Comparison of ENCODE assay signal across 27 cellular contexts in genomic region chr7:132584796-132585494, GRCh38.
"Had no signal": no experiment of that assay in that cellular context is flagged by ENCODE, and none has a peak within 500 bp of the region (broad histone marks: within the 10 kb centered on the region; RNA-seq: fewer than 3 reads in every experiment).

No MANE protein-coding gene starts in this region.

- H3K9me3 Mint-ChIP-seq: activated naive CD4-positive, alpha-beta T cell treated with anti-CD3 and anti-CD28 coated beads, Interleukin-2, amount 10 ng/mL, durations not matched to agents 7 days and 5 days; activated T-cell treated with anti-CD3 and anti-CD28 coated beads, Interleukin-2, amount 50 U/mL, for 72 hours; mesothelial cell of epicardium; naive thymus-derived CD4-positive, alpha-beta T cell; stimulated activated effector memory CD8-positive, alpha-beta T cell treated with anti-CD3 and anti-CD28 coated beads, Interleukin-12 subunit alpha, Interleukin-12 subunit beta, amount 100 ng/mL, for 72 hours; stimulated activated naive CD8-positive, alpha-beta T cell treated with anti-CD3 and anti-CD28 coated beads, Interleukin-15, Interleukin-2, amounts not matched to agents 100 ng/mL and 50 ng/mL, for 24 hours; T-helper 2 cell treated with Interferon-gamma antibody and Interleukin-4, amounts not matched to agents 5 μg/mL and 100 μg/mL, for 36 hours had no signal

- H3K9ac ChIP-seq: parathyroid adenoma had no signal

- H3K4me3 ChIP-seq: esophagus squamous epithelium, psoas muscle, sigmoid colon, tibial artery, upper lobe of right lung had no signal

- H3K4me1 ChIP-seq: esophagus squamous epithelium, parathyroid adenoma, psoas muscle, tibial artery, upper lobe of right lung had no signal

- H3K4me3 Mint-ChIP-seq: activated naive CD4-positive, alpha-beta T cell treated with anti-CD3 and anti-CD28 coated beads, Interleukin-2, amount 10 ng/mL, durations not matched to agents 7 days and 5 days; activated T-cell treated with anti-CD3 and anti-CD28 coated beads, Interleukin-2, amount 50 U/mL, for 72 hours; mesothelial cell of epicardium; naive thymus-derived CD4-positive, alpha-beta T cell; stimulated activated effector memory CD8-positive, alpha-beta T cell treated with anti-CD3 and anti-CD28 coated beads, Interleukin-12 subunit alpha, Interleukin-12 subunit beta, amount 100 ng/mL, for 72 hours; stimulated activated naive CD8-positive, alpha-beta T cell treated with anti-CD3 and anti-CD28 coated beads, Interleukin-15, Interleukin-2, amounts not matched to agents 100 ng/mL and 50 ng/mL, for 24 hours; T-helper 2 cell treated with Interferon-gamma antibody and Interleukin-4, amounts not matched to agents 5 μg/mL and 100 μg/mL, for 36 hours had no signal

- H3K27me3 ChIP-seq: brain microvascular endothelial cell, sigmoid colon, upper lobe of right lung had no signal

- H2AFZ ChIP-seq: parathyroid adenoma had no signal

- DNase-seq: activated CD4-positive, alpha-beta T cell treated with anti-CD3 and anti-CD28 coated beads for 4 hours; activated CD4-positive, alpha-beta T cell treated with anti-CD3 and anti-CD28 coated beads, Interleukin-2, amount 50 U/mL, for 4 hours; activated CD4-positive, CD25-positive, alpha-beta regulatory T cell; activated naive CD4-positive, alpha-beta T cell treated with anti-CD3 and anti-CD28 coated beads, Interleukin-2, amount 10 ng/mL, durations not matched to agents 7 days and 5 days; activated T-cell treated with anti-CD3 and anti-CD28 coated beads for 4 hours; activated T-cell treated with anti-CD3 and anti-CD28 coated beads, Interleukin-2, amount 50 U/mL, for 72 hours; amniotic stem cell; brain microvascular endothelial cell; caudate nucleus; cortex of kidney; esophagus squamous epithelium; glutamatergic neuron; left colon; naive thymus-derived CD4-positive, alpha-beta T cell; nucleus accumbens; psoas muscle; sigmoid colon; small intestine; stimulated activated CD4-positive, alpha-beta T cell treated with anti-CD3 and anti-CD28 coated beads, Interleukin-4, amount 100 ng/mL, for 24 hours; T-helper 1 cell; tibial artery; upper lobe of right lung had no signal

- H3K27ac Mint-ChIP-seq: activated naive CD4-positive, alpha-beta T cell treated with anti-CD3 and anti-CD28 coated beads, Interleukin-2, amount 10 ng/mL, durations not matched to agents 7 days and 5 days; activated T-cell treated with anti-CD3 and anti-CD28 coated beads, Interleukin-2, amount 50 U/mL, for 72 hours; mesothelial cell of epicardium; stimulated activated effector memory CD8-positive, alpha-beta T cell treated with anti-CD3 and anti-CD28 coated beads, Interleukin-12 subunit alpha, Interleukin-12 subunit beta, amount 100 ng/mL, for 72 hours; stimulated activated naive CD8-positive, alpha-beta T cell treated with anti-CD3 and anti-CD28 coated beads, Interleukin-15, Interleukin-2, amounts not matched to agents 100 ng/mL and 50 ng/mL, for 24 hours; T-helper 2 cell treated with Interferon-gamma antibody and Interleukin-4, amounts not matched to agents 5 μg/mL and 100 μg/mL, for 36 hours had no signal

- H3K9me3 ChIP-seq: esophagus squamous epithelium, psoas muscle, sigmoid colon, tibial artery, upper lobe of right lung had no signal

- H3K79me2 ChIP-seq: parathyroid adenoma had no signal

- H3K27ac ChIP-seq: brain microvascular endothelial cell, esophagus squamous epithelium, parathyroid adenoma, psoas muscle, sigmoid colon, tibial artery, upper lobe of right lung had no signal

- H3K36me3 Mint-ChIP-seq: activated naive CD4-positive, alpha-beta T cell treated with anti-CD3 and anti-CD28 coated beads, Interleukin-2, amount 10 ng/mL, durations not matched to agents 7 days and 5 days; mesothelial cell of epicardium; naive thymus-derived CD4-positive, alpha-beta T cell; stimulated activated effector memory CD8-positive, alpha-beta T cell treated with anti-CD3 and anti-CD28 coated beads, Interleukin-12 subunit alpha, Interleukin-12 subunit beta, amount 100 ng/mL, for 72 hours had no signal

- H3K36me3 ChIP-seq: brain microvascular endothelial cell, esophagus squamous epithelium, sigmoid colon, tibial artery, upper lobe of right lung had no signal

- H3K4me1 Mint-ChIP-seq: stimulated activated effector memory CD8-positive, alpha-beta T cell treated with anti-CD3 and anti-CD28 coated beads, Interleukin-12 subunit alpha, Interleukin-12 subunit beta, amount 100 ng/mL, for 72 hours had no signal

- ATAC-seq: activated T-cell treated with anti-CD3 and anti-CD28 coated beads, Interleukin-2, amount 50 U/mL, for 72 hours; left colon; naive thymus-derived CD4-positive, alpha-beta T cell; psoas muscle; stimulated activated effector memory CD8-positive, alpha-beta T cell treated with anti-CD3 and anti-CD28 coated beads, Interleukin-12 subunit alpha, Interleukin-12 subunit beta, amount 100 ng/mL, for 72 hours; upper lobe of right lung had no signal
